In the genomic region with DNA sequence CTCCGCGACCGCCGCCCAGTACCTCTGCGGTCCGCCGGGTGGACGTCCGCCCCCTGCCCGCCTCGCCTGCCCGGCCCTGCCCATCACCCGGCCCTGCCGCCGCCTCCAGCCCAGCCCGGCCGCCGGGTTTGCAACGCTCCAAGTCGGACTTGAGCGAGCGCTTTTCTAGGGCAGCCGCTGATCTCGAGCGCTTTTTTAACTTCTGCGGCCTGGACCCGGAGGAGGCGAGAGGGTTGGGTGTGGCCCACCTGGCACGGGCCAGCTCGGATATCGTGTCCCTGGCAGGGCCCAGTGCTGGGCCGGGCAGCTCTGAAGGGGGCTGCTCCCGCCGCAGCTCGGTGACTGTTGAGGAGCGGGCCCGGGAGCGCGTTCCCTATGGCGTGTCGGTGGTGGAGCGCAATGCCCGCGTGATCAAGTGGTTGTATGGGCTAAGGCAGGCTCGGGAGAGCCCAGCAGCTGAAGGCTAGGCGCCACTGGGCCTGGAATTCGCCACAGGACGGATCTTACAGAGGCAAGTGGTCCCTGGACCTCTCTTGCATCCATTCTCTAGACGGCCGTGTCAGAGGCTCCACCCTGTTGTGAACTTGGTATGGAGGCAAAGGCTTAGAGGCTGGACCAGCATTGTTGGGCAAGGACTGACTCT, we compare ENCODE assay signal across 1 cellular context.
TF ChIP-seq lines count a peak whose summit lies in the region.

No MANE protein-coding gene starts in this region.

TF ChIP-seq in IMR-90, 13 proteins besides CTCF, POLR2A, EP300 and RAD21 (continued from another document):
- TF ChIP-seq, protein P1, sequence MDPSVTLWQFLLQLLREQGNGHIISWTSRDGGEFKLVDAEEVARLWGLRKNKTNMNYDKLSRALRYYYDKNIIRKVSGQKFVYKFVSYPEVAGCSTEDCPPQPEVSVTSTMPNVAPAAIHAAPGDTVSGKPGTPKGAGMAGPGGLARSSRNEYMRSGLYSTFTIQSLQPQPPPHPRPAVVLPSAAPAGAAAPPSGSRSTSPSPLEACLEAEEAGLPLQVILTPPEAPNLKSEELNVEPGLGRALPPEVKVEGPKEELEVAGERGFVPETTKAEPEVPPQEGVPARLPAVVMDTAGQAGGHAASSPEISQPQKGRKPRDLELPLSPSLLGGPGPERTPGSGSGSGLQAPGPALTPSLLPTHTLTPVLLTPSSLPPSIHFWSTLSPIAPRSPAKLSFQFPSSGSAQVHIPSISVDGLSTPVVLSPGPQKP (IDR thresholded peaks at IDR 0.05; ENCODE audit: borderline replicate concordance, low read depth, low read length), result no peak
- TF ChIP-seq CHD1 (IDR thresholded peaks at IDR 0.05; ENCODE audit: low read depth, low read length) (no peak), MAFK (IDR thresholded peaks at IDR 0.05; ENCODE audit: low read depth, low read length) (no peak), RFX5 (IDR thresholded peaks at IDR 0.05; ENCODE audit: low read depth, low read length) (no peak), RCOR1 (IDR thresholded peaks at IDR 0.05; ENCODE audit: insufficient replicate concordance, low read length) (no peak), MXI1 (IDR thresholded peaks at IDR 0.05; ENCODE audit: borderline replicate concordance, low read depth, low read length) (no peak), FOS (IDR thresholded peaks at IDR 0.05; ENCODE audit: low read depth, low read length) (no peak), MAZ (IDR thresholded peaks at IDR 0.05; ENCODE audit: borderline replicate concordance, low read depth, low read length) (no peak)
- TF ChIP-seq, protein P2, sequence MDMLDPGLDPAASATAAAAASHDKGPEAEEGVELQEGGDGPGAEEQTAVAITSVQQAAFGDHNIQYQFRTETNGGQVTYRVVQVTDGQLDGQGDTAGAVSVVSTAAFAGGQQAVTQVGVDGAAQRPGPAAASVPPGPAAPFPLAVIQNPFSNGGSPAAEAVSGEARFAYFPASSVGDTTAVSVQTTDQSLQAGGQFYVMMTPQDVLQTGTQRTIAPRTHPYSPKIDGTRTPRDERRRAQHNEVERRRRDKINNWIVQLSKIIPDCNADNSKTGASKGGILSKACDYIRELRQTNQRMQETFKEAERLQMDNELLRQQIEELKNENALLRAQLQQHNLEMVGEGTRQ (IDR thresholded peaks at IDR 0.05; ENCODE audit: low read depth, low read length), result no peak
